In genomic region chr5:42951847-42952411, GRCh38 we compare ENCODE assay signal across 8 cellular contexts.
A peak's percentile ranks its signal among the peaks of the same experiment; 100 is the strongest.
DNase-seq lines count a peak whose midpoint lies in the region; ATAC-seq and TF ChIP-seq lines count a peak whose summit lies in the region.

No MANE protein-coding gene starts in this region.

- no peaks in the 10 kb centered on the region for H3K27me3 Mint-ChIP-seq in activated CD4-positive, alpha-beta memory T cell treated with anti-CD3 and anti-CD28 coated beads for 36 hours

- POLR2A ChIA-PET in activated CD4-positive, alpha-beta memory T cell treated with anti-CD3 and anti-CD28 coated beads for 36 hours (lab: Charles Lee): interaction anchor here (0.9 to 5.8 kb wide), 8 partner anchors 41 to 170 kb away, joined by 3 to 73 read pairs (median 8); no protein-coding TSS in a partner anchor

- H3K27ac ChIP-seq in BLaER1: no peak overlapping the region

- peaks cover 11% of the 10 kb centered on the region for H3K9me3 ChIP-seq in BLaER1

- CTCF ChIA-PET in activated CD4-positive, alpha-beta memory T cell treated with anti-CD3 and anti-CD28 coated beads for 36 hours (lab: Charles Lee): interaction anchor here (0.5 to 6.9 kb wide), 6 partner anchors 40 to 113 kb away, joined by 3 to 84 read pairs (median 6); no protein-coding TSS in a partner anchor

- peaks cover 75% of the 10 kb centered on the region for H3K27me3 ChIP-seq in BLaER1

- H3K36me3 Mint-ChIP-seq in activated CD4-positive, alpha-beta memory T cell treated with anti-CD3 and anti-CD28 coated beads for 36 hours: peaks cover 10% of the 10 kb centered on the region

- peak; percentile 74 for DNase-seq in activated CD4-positive, alpha-beta memory T cell treated with anti-CD3 and anti-CD28 coated beads for 36 hours
- peak; percentile 80 to 82 for DNase-seq in erythroblast (lab: John Stamatoyannopoulos, UW)
- DNase-seq in sciatic nerve (ENCODE audit: low spot score): no peak
- no peak for DNase-seq in SKM-1 treated with dmso at 0.1 percent for 144 hours (lab: John Stamatoyannopoulos, UW; ENCODE audit: unreplicated experiment)
- no peak for DNase-seq in occipital lobe (lab: John Stamatoyannopoulos, UW)

- peak overlapping the region; percentile 97 for H3K27ac Mint-ChIP-seq in activated CD4-positive, alpha-beta memory T cell treated with anti-CD3 and anti-CD28 coated beads for 36 hours

- peak overlapping the region; percentile 68 for H3K4me3 ChIP-seq in BLaER1

- H3K4me1 ChIP-seq in BLaER1: peaks cover 31% of the 10 kb centered on the region

- intact Hi-C loops in activated CD4-positive, alpha-beta memory T cell treated with anti-CD3 and anti-CD28 coated beads for 36 hours (cut with micrococcal nuclease): loop anchor here (1.0 to 5.0 kb wide), 5 partner anchors 88 to 605 kb away; partner anchors contain the start of genes ANXA2R, HMGCS1, PAIP1 and ZNF131
- intact Hi-C loops in sciatic nerve (cut with DNase I): loop anchor here (5.0 kb wide), 1 partner anchor 40 kb away; no protein-coding TSS in a partner anchor

- H3K4me1 Mint-ChIP-seq in activated CD4-positive, alpha-beta memory T cell treated with anti-CD3 and anti-CD28 coated beads for 36 hours (ENCODE audit: low read depth): peaks cover 30% of the 10 kb centered on the region

- peak overlapping the region; percentile 94 for H3K4me3 Mint-ChIP-seq in activated CD4-positive, alpha-beta memory T cell treated with anti-CD3 and anti-CD28 coated beads for 36 hours

- peaks cover 16% of the 10 kb centered on the region for H3K9me3 Mint-ChIP-seq in activated CD4-positive, alpha-beta memory T cell treated with anti-CD3 and anti-CD28 coated beads for 36 hours

- H3K36me3 ChIP-seq in BLaER1: no peaks in the 10 kb centered on the region

- no peak overlapping the region for H3K9ac ChIP-seq in BLaER1

- peak; percentile 12 for ATAC-seq in GM19372 (IDR thresholded peaks at IDR 0.05; ENCODE audit: low read depth, unreplicated experiment)
- peak; percentile 20 for ATAC-seq in HG03520 (IDR thresholded peaks at IDR 0.05; ENCODE audit: unreplicated experiment)
- peak; percentile 63 for ATAC-seq in sciatic nerve

- peak overlapping the region; percentile 97 for H3K4me2 ChIP-seq in BLaER1

- TF ChIP-seq POLR2A in erythroblast (IDR thresholded peaks at IDR 0.05; ENCODE audit: low read length): peak; percentile 33

- H4K20me1 ChIP-seq in BLaER1: peaks cover 59% of the 10 kb centered on the region

Comparison
In these comparisons a context has a peak if more than half of its experiments do, and no peak if none do; other contexts are left out.
1. ATAC-seq: peak in every context shown above with its lines; median percentile 63 in sciatic nerve; 20 in HG03520; 12 in GM19372.
2. DNase-seq: peak in activated CD4-positive, alpha-beta memory T cell treated with anti-CD3 and anti-CD28 coated beads for 36 hours (single experiment) and erythroblast (2 of 2); none in sciatic nerve (single experiment), SKM-1 treated with dmso at 0.1 percent for 144 hours (single experiment) and occipital lobe (single experiment).